Comparison of ENCODE assay signal across 1 cellular context in the genomic region with DNA sequence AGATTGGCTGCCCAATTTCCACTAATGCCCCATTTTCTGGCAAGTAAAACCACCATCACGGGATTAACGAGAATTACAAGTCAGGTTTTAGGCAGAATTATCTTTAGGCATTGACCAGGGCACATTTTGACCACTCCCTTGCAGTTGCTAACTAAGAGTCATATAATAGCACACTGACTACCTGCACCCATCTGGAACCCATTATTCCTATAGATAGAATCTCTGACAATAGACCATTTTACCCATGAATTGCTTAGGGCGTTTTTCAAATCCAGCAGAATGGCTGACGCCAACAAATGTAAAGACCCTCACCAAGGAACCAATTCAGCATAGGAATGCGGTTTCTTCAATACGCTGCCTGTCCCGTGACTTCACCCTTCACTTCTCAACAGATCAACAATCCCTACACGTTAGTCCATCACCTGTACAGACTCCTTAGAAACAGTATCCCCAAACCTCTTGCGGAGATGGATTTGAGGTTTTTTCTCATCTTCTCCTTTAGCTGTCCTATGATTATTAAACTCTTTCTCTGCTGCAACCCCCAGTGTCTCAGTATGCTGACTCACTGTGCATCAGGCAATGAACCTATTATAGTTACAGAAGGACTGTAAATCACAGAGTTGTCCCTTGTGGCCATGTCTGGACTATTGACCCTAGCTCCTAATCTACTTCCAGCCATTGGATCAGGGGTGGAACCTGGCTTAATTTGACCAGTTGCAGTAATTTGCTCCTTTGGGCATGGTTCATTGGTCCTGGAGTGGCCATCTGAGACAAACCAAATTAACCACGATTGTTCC.
TF ChIP-seq lines count a peak whose summit lies in the region.

No MANE protein-coding gene starts in this region.

TF ChIP-seq in GM23338, 12 proteins besides CTCF, POLR2A, EP300 and RAD21 (continued from another document):
- TF ChIP-seq, protein P1, sequence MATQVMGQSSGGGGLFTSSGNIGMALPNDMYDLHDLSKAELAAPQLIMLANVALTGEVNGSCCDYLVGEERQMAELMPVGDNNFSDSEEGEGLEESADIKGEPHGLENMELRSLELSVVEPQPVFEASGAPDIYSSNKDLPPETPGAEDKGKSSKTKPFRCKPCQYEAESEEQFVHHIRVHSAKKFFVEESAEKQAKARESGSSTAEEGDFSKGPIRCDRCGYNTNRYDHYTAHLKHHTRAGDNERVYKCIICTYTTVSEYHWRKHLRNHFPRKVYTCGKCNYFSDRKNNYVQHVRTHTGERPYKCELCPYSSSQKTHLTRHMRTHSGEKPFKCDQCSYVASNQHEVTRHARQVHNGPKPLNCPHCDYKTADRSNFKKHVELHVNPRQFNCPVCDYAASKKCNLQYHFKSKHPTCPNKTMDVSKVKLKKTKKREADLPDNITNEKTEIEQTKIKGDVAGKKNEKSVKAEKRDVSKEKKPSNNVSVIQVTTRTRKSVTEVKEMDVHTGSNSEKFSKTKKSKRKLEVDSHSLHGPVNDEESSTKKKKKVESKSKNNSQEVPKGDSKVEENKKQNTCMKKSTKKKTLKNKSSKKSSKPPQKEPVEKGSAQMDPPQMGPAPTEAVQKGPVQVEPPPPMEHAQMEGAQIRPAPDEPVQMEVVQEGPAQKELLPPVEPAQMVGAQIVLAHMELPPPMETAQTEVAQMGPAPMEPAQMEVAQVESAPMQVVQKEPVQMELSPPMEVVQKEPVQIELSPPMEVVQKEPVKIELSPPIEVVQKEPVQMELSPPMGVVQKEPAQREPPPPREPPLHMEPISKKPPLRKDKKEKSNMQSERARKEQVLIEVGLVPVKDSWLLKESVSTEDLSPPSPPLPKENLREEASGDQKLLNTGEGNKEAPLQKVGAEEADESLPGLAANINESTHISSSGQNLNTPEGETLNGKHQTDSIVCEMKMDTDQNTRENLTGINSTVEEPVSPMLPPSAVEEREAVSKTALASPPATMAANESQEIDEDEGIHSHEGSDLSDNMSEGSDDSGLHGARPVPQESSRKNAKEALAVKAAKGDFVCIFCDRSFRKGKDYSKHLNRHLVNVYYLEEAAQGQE (IDR thresholded peaks at IDR 0.05; ENCODE audit: unreplicated experiment), result no peak
- no peak for TF ChIP-seq NANOG (IDR thresholded peaks at IDR 0.05; ENCODE audit: borderline replicate concordance)
- no peak for TF ChIP-seq ZNF114 (CRISPR knock-in tag; IDR thresholded peaks at IDR 0.05)
- TF ChIP-seq, protein P2, sequence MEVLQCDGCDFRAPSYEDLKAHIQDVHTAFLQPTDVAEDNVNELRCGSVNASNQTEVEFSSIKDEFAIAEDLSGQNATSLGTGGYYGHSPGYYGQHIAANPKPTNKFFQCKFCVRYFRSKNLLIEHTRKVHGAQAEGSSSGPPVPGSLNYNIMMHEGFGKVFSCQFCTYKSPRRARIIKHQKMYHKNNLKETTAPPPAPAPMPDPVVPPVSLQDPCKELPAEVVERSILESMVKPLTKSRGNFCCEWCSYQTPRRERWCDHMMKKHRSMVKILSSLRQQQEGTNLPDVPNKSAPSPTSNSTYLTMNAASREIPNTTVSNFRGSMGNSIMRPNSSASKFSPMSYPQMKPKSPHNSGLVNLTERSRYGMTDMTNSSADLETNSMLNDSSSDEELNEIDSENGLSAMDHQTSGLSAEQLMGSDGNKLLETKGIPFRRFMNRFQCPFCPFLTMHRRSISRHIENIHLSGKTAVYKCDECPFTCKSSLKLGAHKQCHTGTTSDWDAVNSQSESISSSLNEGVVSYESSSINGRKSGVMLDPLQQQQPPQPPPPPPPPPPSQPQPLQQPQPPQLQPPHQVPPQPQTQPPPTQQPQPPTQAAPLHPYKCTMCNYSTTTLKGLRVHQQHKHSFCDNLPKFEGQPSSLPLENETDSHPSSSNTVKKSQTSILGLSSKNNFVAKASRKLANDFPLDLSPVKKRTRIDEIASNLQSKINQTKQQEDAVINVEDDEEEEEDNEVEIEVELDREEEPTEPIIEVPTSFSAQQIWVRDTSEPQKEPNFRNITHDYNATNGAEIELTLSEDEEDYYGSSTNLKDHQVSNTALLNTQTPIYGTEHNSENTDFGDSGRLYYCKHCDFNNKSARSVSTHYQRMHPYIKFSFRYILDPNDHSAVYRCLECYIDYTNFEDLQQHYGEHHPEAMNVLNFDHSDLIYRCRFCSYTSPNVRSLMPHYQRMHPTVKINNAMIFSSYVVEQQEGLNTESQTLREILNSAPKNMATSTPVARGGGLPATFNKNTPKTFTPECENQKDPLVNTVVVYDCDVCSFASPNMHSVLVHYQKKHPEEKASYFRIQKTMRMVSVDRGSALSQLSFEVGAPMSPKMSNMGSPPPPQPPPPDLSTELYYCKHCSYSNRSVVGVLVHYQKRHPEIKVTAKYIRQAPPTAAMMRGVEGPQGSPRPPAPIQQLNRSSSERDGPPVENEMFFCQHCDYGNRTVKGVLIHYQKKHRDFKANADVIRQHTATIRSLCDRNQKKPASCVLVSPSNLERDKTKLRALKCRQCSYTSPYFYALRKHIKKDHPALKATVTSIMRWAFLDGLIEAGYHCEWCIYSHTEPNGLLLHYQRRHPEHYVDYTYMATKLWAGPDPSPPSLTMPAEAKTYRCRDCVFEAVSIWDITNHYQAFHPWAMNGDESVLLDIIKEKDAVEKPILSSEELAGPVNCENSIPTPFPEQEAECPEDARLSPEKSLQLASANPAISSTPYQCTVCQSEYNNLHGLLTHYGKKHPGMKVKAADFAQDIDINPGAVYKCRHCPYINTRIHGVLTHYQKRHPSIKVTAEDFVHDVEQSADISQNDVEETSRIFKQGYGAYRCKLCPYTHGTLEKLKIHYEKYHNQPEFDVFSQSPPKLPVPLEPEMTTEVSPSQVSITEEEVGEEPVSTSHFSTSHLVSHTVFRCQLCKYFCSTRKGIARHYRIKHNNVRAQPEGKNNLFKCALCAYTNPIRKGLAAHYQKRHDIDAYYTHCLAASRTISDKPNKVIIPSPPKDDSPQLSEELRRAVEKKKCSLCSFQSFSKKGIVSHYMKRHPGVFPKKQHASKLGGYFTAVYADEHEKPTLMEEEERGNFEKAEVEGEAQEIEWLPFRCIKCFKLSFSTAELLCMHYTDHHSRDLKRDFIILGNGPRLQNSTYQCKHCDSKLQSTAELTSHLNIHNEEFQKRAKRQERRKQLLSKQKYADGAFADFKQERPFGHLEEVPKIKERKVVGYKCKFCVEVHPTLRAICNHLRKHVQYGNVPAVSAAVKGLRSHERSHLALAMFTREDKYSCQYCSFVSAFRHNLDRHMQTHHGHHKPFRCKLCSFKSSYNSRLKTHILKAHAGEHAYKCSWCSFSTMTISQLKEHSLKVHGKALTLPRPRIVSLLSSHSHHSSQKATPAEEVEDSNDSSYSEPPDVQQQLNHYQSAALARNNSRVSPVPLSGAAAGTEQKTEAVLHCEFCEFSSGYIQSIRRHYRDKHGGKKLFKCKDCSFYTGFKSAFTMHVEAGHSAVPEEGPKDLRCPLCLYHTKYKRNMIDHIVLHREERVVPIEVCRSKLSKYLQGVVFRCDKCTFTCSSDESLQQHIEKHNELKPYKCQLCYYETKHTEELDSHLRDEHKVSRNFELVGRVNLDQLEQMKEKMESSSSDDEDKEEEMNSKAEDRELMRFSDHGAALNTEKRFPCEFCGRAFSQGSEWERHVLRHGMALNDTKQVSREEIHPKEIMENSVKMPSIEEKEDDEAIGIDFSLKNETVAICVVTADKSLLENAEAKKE (CRISPR knock-in tag; IDR thresholded peaks at IDR 0.05), result no peak
